In genomic region chr10:43679509-43679908, GRCh38 we compare ENCODE assay signal across 1 cellular context.
TF ChIP-seq lines count a peak whose summit lies in the region.

No MANE protein-coding gene starts in this region.

TF ChIP-seq in HepG2, 621 proteins besides CTCF, POLR2A, EP300 and RAD21 (continued from another document):
- 0 out of 4 replicates have a peak, but pooled peaks have one; percentile 13 to 33 for TF ChIP-seq MAFK (conservative IDR thresholded peaks at IDR 0.05 in 1 of 2, IDR thresholded peaks at IDR 0.05 in 1 of 2; ENCODE audit: low read length in 2 of 2)
- TF ChIP-seq ZNF143 (CRISPR knock-in tag; IDR thresholded peaks at IDR 0.05), result no peak
TF ChIP-seq in HepG2: peak in this region for 1.
